Comparison of ENCODE assay signal across 8 cellular contexts in genomic region chr1:229341811-229342304, GRCh38. TPM values are rescaled to one million over a fixed set of nuclear protein-coding genes. Genes with fewer than 3 reads are reported as not detected.
DNase-seq lines count a peak whose midpoint lies in the region; ATAC-seq and TF ChIP-seq lines count a peak whose summit lies in the region.

No MANE protein-coding gene starts in this region.

- H3F3A ChIP-seq in PC-3 (ENCODE audit: low read length, unreplicated experiment), result no peaks in the 10 kb centered on the region

- POLR2A ChIA-PET in PC-3 (lab: Charles Lee; ENCODE audit: unreplicated experiment), result interaction anchor here (0.5 to 0.7 kb wide), 2 partner anchors 61 to 99 kb away, joined by 3 read pairs; no protein-coding TSS in a partner anchor

- CTCF ChIA-PET in PC-3 (lab: Charles Lee), result no interaction called here

- H3K27me3 ChIP-seq in PC-3 (ENCODE audit: low read length) (no peaks in the 10 kb centered on the region), colonic mucosa (no peaks in the 10 kb centered on the region), upper lobe of right lung (no peaks in the 10 kb centered on the region)

- peak; percentile 85 for DNase-seq in CD1c-positive myeloid dendritic cell (ENCODE audit: extremely low spot score)
- no peak for DNase-seq in PC-3
- no peak for DNase-seq in colonic mucosa
- peak; percentile 71 for DNase-seq in medulla oblongata (ENCODE audit: extremely low spot score)
- DNase-seq in upper lobe of right lung, result no peak
- DNase-seq in kidney glomerular epithelial cell (lab: John Stamatoyannopoulos, UW), result no peak

- peaks cover 48% of the 10 kb centered on the region for H3K79me2 ChIP-seq in PC-3 (ENCODE audit: low read length)

- no peak overlapping the region for H3K27ac ChIP-seq in PC-3 (ENCODE audit: low read length)
- peak overlapping the region; percentile 84 for H3K27ac ChIP-seq in colonic mucosa
- H3K27ac ChIP-seq in upper lobe of right lung, result peak overlapping the region; percentile 93

- H3K4me3 ChIP-seq in PC-3 (ENCODE audit: low read length) (peak overlapping the region; percentile 96), colonic mucosa (peak overlapping the region; percentile 82), upper lobe of right lung (peak overlapping the region; percentile 86)

- peak overlapping the region; percentile 97 for H3K4me2 ChIP-seq in PC-3 (ENCODE audit: low read length)

- H3K9ac ChIP-seq in PC-3 (ENCODE audit: low read length) (peak overlapping the region; percentile 69), colonic mucosa (ENCODE audit: low read depth in 2 of 2, low read length in 2 of 2) (peak overlapping the region; percentile 58 to 80)

- no peaks in the 10 kb centered on the region for H3K9me3 ChIP-seq in PC-3 (ENCODE audit: low read length)
- no peaks in the 10 kb centered on the region for H3K9me3 ChIP-seq in colonic mucosa
- no peaks in the 10 kb centered on the region for H3K9me3 ChIP-seq in upper lobe of right lung

- no peak for TF ChIP-seq CTCF in PC-3 (conservative IDR thresholded peaks at IDR 0.05; ENCODE audit: low read depth, low read length)
- no peak for TF ChIP-seq CTCF in colonic mucosa (IDR thresholded peaks at IDR 0.05)
- TF ChIP-seq CTCF in upper lobe of right lung (IDR thresholded peaks at IDR 0.05), result no peak

- intact Hi-C loops in PC-3 (cut with micrococcal nuclease) (loop anchor here (2.0 to 5.0 kb wide), 3 partner anchors 45 to 100 kb away; partner anchors contain the start of gene RAB4A), colonic mucosa (cut with DNase I) (loop anchor here (5.0 kb wide), 1 partner anchor 65 kb away; no protein-coding TSS in a partner anchor), upper lobe of right lung (cut with DNase I) (no loop called here)

- peak overlapping the region; percentile 97 for H2AFZ ChIP-seq in PC-3 (ENCODE audit: low read length)

- no peaks in the 10 kb centered on the region for H3K9me2 ChIP-seq in PC-3 (replicated peaks; ENCODE audit: low read length)

- ATAC-seq in GM19328 (IDR thresholded peaks at IDR 0.05; ENCODE audit: unreplicated experiment) (peak; percentile 28), HG03342 (IDR thresholded peaks at IDR 0.05; ENCODE audit: unreplicated experiment) (peak; percentile 22), PC-3 (peak; percentile 39), upper lobe of right lung (peak; percentile 44)

- no peaks in the 10 kb centered on the region for H4K20me1 ChIP-seq in PC-3 (ENCODE audit: low read length)

- BruUV-seq in PC-3 (replicated peaks; lab: Mats Ljungman, UMichigan), result no TSS peak

- peaks cover 23% of the 10 kb centered on the region for H3K4me1 ChIP-seq in PC-3 (ENCODE audit: insufficient read depth, low read length)
- H3K4me1 ChIP-seq in colonic mucosa, result no peaks in the 10 kb centered on the region
- H3K4me1 ChIP-seq in upper lobe of right lung, result peaks cover 12% of the 10 kb centered on the region

- H3K36me3 ChIP-seq in PC-3 (ENCODE audit: low read depth, low read length) (no peaks in the 10 kb centered on the region), colonic mucosa (no peaks in the 10 kb centered on the region), upper lobe of right lung (no peaks in the 10 kb centered on the region)

RNA-seq across cellular contexts. Expression of gene CCSAP, which starts 1.0 kb away (rescaled TPM):
- total RNA-seq in PC-3 (2014; rRNA removed), result 9.5 and 9.7 TPM in 2 replicates
- 1 to 10 TPM; 5.2 to 6.2 TPM for total RNA-seq in colonic mucosa
- total RNA-seq in upper lobe of right lung, result 9.1 TPM

Comparison
In these comparisons a context has a peak if more than half of its experiments do, and no peak if none do; other contexts are left out.
1. DNase-seq: peak in CD1c-positive myeloid dendritic cell (single experiment) and medulla oblongata (single experiment); none in PC-3 (single experiment), colonic mucosa (single experiment), upper lobe of right lung (single experiment) and kidney glomerular epithelial cell (single experiment).
2. Peak in every context shown above with its lines, with median percentiles within 50 percentile points of each other: ATAC-seq and H3K4me3 ChIP-seq.